In the genomic region with DNA sequence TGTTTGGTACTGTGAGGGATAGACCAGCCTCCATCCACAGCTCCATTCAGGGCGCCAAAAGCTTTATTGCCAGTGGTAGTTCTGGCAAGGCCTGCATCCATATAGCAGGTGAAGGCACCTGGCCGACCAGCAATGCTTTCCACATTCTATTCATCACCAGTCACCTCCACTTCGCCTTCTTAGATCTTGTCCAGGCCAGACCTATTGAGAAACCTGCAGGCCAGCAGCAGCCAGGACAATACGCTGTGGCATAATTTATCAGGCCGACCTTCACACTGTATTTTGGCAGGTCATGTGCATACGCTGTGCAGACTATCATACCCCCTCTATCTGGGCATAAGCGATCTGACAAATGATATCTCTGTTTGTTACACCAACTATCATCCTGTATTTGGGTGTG, we compare ENCODE assay signal across 1 cellular context.
TF ChIP-seq lines count a peak whose summit lies in the region.

No MANE protein-coding gene starts in this region.

TF ChIP-seq in K562, 482 proteins besides CTCF, POLR2A, EP300 and RAD21:
- TF ChIP-seq CHD2 (IDR thresholded peaks at IDR 0.05; ENCODE audit: low read depth, low read length) = no peak
- TF ChIP-seq ZNF143 (CRISPR knock-in tag; IDR thresholded peaks at IDR 0.05) = no peak
- TF ChIP-seq, protein P1, sequence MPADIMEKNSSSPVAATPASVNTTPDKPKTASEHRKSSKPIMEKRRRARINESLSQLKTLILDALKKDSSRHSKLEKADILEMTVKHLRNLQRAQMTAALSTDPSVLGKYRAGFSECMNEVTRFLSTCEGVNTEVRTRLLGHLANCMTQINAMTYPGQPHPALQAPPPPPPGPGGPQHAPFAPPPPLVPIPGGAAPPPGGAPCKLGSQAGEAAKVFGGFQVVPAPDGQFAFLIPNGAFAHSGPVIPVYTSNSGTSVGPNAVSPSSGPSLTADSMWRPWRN (IDR thresholded peaks at IDR 0.05; ENCODE audit: low read depth) = no peak
- no peak for TF ChIP-seq ZNF274 (IDR thresholded peaks at IDR 0.05; ENCODE audit: borderline replicate concordance, low read depth, low read length)
- TF ChIP-seq KDM1A (IDR thresholded peaks at IDR 0.05) = no peak
- no peak for TF ChIP-seq RFX5 (IDR thresholded peaks at IDR 0.05; ENCODE audit: low read depth, low read length)
- no peak for TF ChIP-seq MYC (IDR thresholded peaks at IDR 0.05; ENCODE audit: low read depth, low read length)
- no peak for TF ChIP-seq MYC (CRISPR knock-in tag; IDR thresholded peaks at IDR 0.05; ENCODE audit: borderline replicate concordance, low read depth)
- no peak for TF ChIP-seq SLC30A9 (CRISPR knock-in tag; IDR thresholded peaks at IDR 0.05)
- TF ChIP-seq GATA2 (CRISPR knock-in tag; IDR thresholded peaks at IDR 0.05) = no peak
- no peak for TF ChIP-seq ZC3H11A (IDR thresholded peaks at IDR 0.05; ENCODE audit: low read depth, low read length)
